ENCODE assay signal across 27 cellular contexts in the genomic region with DNA sequence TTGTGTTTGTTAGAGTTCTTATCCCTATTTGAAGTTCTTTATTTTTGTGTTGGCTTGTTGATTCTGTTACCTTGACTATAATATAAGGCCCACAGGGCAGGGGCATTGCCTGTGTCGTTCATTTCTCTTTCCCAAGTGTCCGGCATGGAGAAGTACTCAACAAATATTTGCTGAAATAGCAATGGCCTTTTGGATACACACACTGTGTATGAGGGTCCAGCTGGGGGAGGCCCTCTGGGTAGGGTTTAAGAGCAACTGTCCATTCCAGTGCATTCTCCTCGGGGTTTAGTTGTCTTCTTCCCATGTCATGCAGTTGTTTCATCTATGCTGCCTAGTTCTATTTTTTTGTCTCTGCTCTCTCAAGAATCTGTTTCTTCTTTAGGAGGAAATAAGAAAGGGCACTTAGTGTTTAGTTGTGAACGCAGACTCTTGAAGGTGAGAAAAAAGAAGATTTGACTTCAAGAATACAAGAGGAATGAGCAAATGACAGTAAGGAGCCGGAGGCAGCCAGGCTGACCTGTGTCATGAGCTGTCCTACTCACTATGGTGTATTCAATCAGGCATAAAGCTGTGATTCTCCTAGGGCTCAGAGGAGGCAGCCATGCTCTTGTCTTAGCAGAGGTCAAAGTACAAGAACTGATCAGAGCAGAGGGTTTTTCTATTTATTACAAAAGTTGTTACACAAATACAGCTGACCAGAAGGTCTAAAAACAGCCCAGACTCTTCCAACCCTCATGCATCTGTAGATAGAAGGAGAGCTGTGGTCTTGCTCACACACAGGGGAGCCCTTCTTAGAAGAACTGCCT. TPM values are rescaled to one million over a fixed set of nuclear protein-coding genes. Genes with fewer than 3 reads are reported as not detected.
A peak's percentile ranks its signal among the peaks of the same experiment; 100 is the strongest.
DNase-seq lines count a peak whose midpoint lies in the region; ATAC-seq and TF ChIP-seq lines count a peak whose summit lies in the region.
"Had no signal": no experiment of that assay in that cellular context is flagged by ENCODE, and none has a peak within 500 bp of the region (broad histone marks: within the 10 kb centered on the region; RNA-seq: fewer than 3 reads in every experiment).

No MANE protein-coding gene starts in this region.

- H3K9me3 Mint-ChIP-seq in endothelial cell (ENCODE audit: unreplicated experiment) (no peaks in the 10 kb centered on the region), mesothelial cell of epicardium (no peaks in the 10 kb centered on the region)
- H3K9me3 Mint-ChIP-seq: activated naive CD8-positive, alpha-beta T cell treated with anti-CD3 and anti-CD28 coated beads, Interleukin-2, amount 10 ng/mL, durations not matched to agents 7 days and 5 days; CD8-positive, alpha-beta T cell; immature natural killer cell had no signal

- H3K4me3 Mint-ChIP-seq in endothelial cell (ENCODE audit: unreplicated experiment): peak overlapping the region; percentile 83
- H3K4me3 Mint-ChIP-seq in mesothelial cell of epicardium: no peak overlapping the region
- H3K4me3 Mint-ChIP-seq: activated CD8-positive, alpha-beta memory T cell treated with anti-CD3 and anti-CD28 coated beads, Interleukin-2, amount 10 ng/mL, durations not matched to agents 7 days and 5 days; activated naive CD8-positive, alpha-beta T cell treated with anti-CD3 and anti-CD28 coated beads, Interleukin-2, amount 10 ng/mL, durations not matched to agents 7 days and 5 days; CD8-positive, alpha-beta T cell; immature natural killer cell had no signal

- no peak for ATAC-seq in GM18502 (IDR thresholded peaks at IDR 0.05; ENCODE audit: poor library complexity, unreplicated experiment)
- ATAC-seq in PC-3: no peak
- ATAC-seq: activated CD8-positive, alpha-beta memory T cell treated with anti-CD3 and anti-CD28 coated beads, Interleukin-2, amount 10 ng/mL, durations not matched to agents 7 days and 5 days; CD8-positive, alpha-beta T cell; K562 had no signal

- no peaks in the 10 kb centered on the region for H3K9me3 ChIP-seq in thyroid gland
- H3K9me3 ChIP-seq in BE2C: no peaks in the 10 kb centered on the region
- H3K9me3 ChIP-seq in PC-3 (ENCODE audit: low read length): no peaks in the 10 kb centered on the region
- H3K9me3 ChIP-seq: left ventricle myocardium inferior, sigmoid colon, vagina had no signal

- BruUV-seq in PC-3 (replicated peaks; lab: Mats Ljungman, UMichigan): no TSS peak

- no peak for TF ChIP-seq CTCF in endothelial cell (IDR thresholded peaks at IDR 0.05; ENCODE audit: unreplicated experiment)
- no peak for TF ChIP-seq CTCF in mesothelial cell of epicardium (IDR thresholded peaks at IDR 0.05; ENCODE audit: unreplicated experiment)
- no peak for TF ChIP-seq CTCF in thyroid gland (IDR thresholded peaks at IDR 0.05)
- no peak for TF ChIP-seq CTCF in BE2C (IDR thresholded peaks at IDR 0.05; ENCODE audit: low read depth, low read length)
- TF ChIP-seq CTCF in PC-3 (conservative IDR thresholded peaks at IDR 0.05; ENCODE audit: low read depth, low read length): no peak

- H3K9me2 ChIP-seq in PC-3 (replicated peaks; ENCODE audit: low read length): no peaks in the 10 kb centered on the region

- H3K4me3 ChIP-seq in thyroid gland (replicated peaks in 1 of 3) (no peak overlapping the region), BE2C (ENCODE audit: low read depth, low read length) (no peak overlapping the region), PC-3 (ENCODE audit: low read length) (no peak overlapping the region)
- H3K4me3 ChIP-seq: dorsolateral prefrontal cortex, K562, left ventricle myocardium inferior, sigmoid colon, vagina had no signal

- no peak for TF ChIP-seq POLR2A in thyroid gland (IDR thresholded peaks at IDR 0.05)

- 71 to 76% methylated on average over 5 of the region's 5 CpGs for WGBS in thyroid gland, 2 donors

- peaks cover 44 to 58% of the 10 kb centered on the region in 2 donors for H3K4me1 ChIP-seq in thyroid gland
- no peaks in the 10 kb centered on the region for H3K4me1 ChIP-seq in BE2C
- peaks cover 46% of the 10 kb centered on the region for H3K4me1 ChIP-seq in PC-3 (ENCODE audit: insufficient read depth, low read length)
- H3K4me1 ChIP-seq: vagina had no signal

- no peak overlapping the region for H3K4me2 ChIP-seq in PC-3 (ENCODE audit: low read length)

- CTCF ChIA-PET in PC-3 (lab: Charles Lee): no interaction called here

- H3K27me3 ChIP-seq in thyroid gland (no peaks in the 10 kb centered on the region), BE2C (no peaks in the 10 kb centered on the region), PC-3 (ENCODE audit: low read length) (no peaks in the 10 kb centered on the region)
- H3K27me3 ChIP-seq: dorsolateral prefrontal cortex, sigmoid colon, vagina had no signal

- H3K27ac Mint-ChIP-seq in endothelial cell (ENCODE audit: unreplicated experiment) (peak overlapping the region; percentile 42), mesothelial cell of epicardium (peak overlapping the region; percentile 8)
- H3K27ac Mint-ChIP-seq: activated CD8-positive, alpha-beta memory T cell treated with anti-CD3 and anti-CD28 coated beads, Interleukin-2, amount 10 ng/mL, durations not matched to agents 7 days and 5 days; activated naive CD8-positive, alpha-beta T cell treated with anti-CD3 and anti-CD28 coated beads, Interleukin-2, amount 10 ng/mL, durations not matched to agents 7 days and 5 days; CD8-positive, alpha-beta T cell had no signal

- intact Hi-C loops in thyroid gland (cut with DNase I) (no loop called here), PC-3 (cut with micrococcal nuclease) (loop anchor here (10.0 kb wide), 1 partner anchor 346 kb away; no protein-coding TSS in a partner anchor)

- no peaks in the 10 kb centered on the region for H4K20me1 ChIP-seq in PC-3 (ENCODE audit: low read length)

- H3K79me2 ChIP-seq in PC-3 (ENCODE audit: low read length): no peaks in the 10 kb centered on the region

- POLR2A ChIA-PET in PC-3 (lab: Charles Lee; ENCODE audit: unreplicated experiment): no interaction called here

- DNase-seq in DMS53 (lab: John Stamatoyannopoulos, UW): peak; percentile 19
- DNase-seq in DMS53 treated with DMSO at 0.1 percent for 48 hours (lab: John Stamatoyannopoulos, UW; ENCODE audit: unreplicated experiment): no peak
- DNase-seq in endothelial cell (ENCODE audit: low spot score): no peak
- DNase-seq in mesothelial cell of epicardium (ENCODE audit: low spot score in 2 of 2, unreplicated experiment in 2 of 2): no peak
- peak in 1 of 2 donors; percentile 10 for DNase-seq in thyroid gland
- DNase-seq in BE2C: no peak
- no peak for DNase-seq in PC-3
- DNase-seq: activated CD4-positive, CD25-positive, alpha-beta regulatory T cell; activated CD8-positive, alpha-beta memory T cell treated with anti-CD3 and anti-CD28 coated beads, Interleukin-2, amount 10 ng/mL, durations not matched to agents 7 days and 5 days; activated naive CD8-positive, alpha-beta T cell treated with anti-CD3 and anti-CD28 coated beads, Interleukin-2, amount 10 ng/mL, durations not matched to agents 7 days and 5 days; central memory CD4-positive, alpha-beta T cell; dorsolateral prefrontal cortex; H7; hypothalamus; immature natural killer cell; left ventricle myocardium inferior; NCI-H1105; NCI-H2029 treated with DMSO at 0.1 percent for 48 hours; posterior cingulate gyrus; sigmoid colon; stimulated activated CD4-positive, alpha-beta T cell treated with anti-CD3 and anti-CD28 coated beads, Interleukin-15, amount 100 ng/mL, for 24 hours; stimulated activated naive CD4-positive, alpha-beta T cell treated with Interleukin-2 at 50 U/mL for 16 hours had no signal

- H2AFZ ChIP-seq in PC-3 (ENCODE audit: low read length): no peak overlapping the region

- H3K36me3 ChIP-seq in thyroid gland (peaks cover 4 to 11% of the 10 kb centered on the region in 2 donors), BE2C (peaks cover 38% of the 10 kb centered on the region), PC-3 (ENCODE audit: low read depth, low read length) (peaks cover 22% of the 10 kb centered on the region; the same call in 1 of the 2 replicates)

- H3K27me3 Mint-ChIP-seq in endothelial cell (ENCODE audit: unreplicated experiment) (no peaks in the 10 kb centered on the region), mesothelial cell of epicardium (ENCODE audit: low read depth) (no peaks in the 10 kb centered on the region)
- H3K27me3 Mint-ChIP-seq: activated CD8-positive, alpha-beta memory T cell treated with anti-CD3 and anti-CD28 coated beads, Interleukin-2, amount 10 ng/mL, durations not matched to agents 7 days and 5 days; activated naive CD8-positive, alpha-beta T cell treated with anti-CD3 and anti-CD28 coated beads, Interleukin-2, amount 10 ng/mL, durations not matched to agents 7 days and 5 days had no signal

- peak overlapping the region; percentile 17 to 88 (median 80) for H3K27ac ChIP-seq in thyroid gland
- no peak overlapping the region for H3K27ac ChIP-seq in PC-3 (ENCODE audit: low read length)
- H3K27ac ChIP-seq: 22Rv1, sigmoid colon, vagina had no signal

- H3K36me3 Mint-ChIP-seq in endothelial cell (ENCODE audit: low read depth, unreplicated experiment) (peaks cover 45% of the 10 kb centered on the region), mesothelial cell of epicardium (peaks cover 39% of the 10 kb centered on the region)

- no peak overlapping the region for H3K9ac ChIP-seq in PC-3 (ENCODE audit: low read length)

- H3K4me1 Mint-ChIP-seq in endothelial cell (ENCODE audit: unreplicated experiment) (peaks cover 25% of the 10 kb centered on the region), mesothelial cell of epicardium (peaks cover 8% of the 10 kb centered on the region)
- H3K4me1 Mint-ChIP-seq: immature natural killer cell had no signal

- H3F3A ChIP-seq in PC-3 (ENCODE audit: low read length, unreplicated experiment): no peaks in the 10 kb centered on the region

RNA-seq across cellular contexts. Expression of a gene that starts 10.2 kb away (rescaled TPM):
- total RNA-seq in endothelial cell (ENCODE audit: unreplicated experiment) (35.0 TPM), mesothelial cell of epicardium (25.5 to 26.3 TPM (median 26.2 TPM) in 3 replicates), thyroid gland (10 to 100 TPM; 12.1 to 17.3 (median 15.0) TPM), PC-3 (2014; rRNA removed) (12.5 and 13.9 TPM in 2 replicates)
- polyA plus RNA-seq in BE2C (2012; ENCODE audit: insufficient read depth, insufficient read length, low read depth): 15.1 TPM

RNA-seq across cellular contexts. Expression of a gene that starts 10.6 kb away (rescaled TPM):
- 62.8 TPM for total RNA-seq in endothelial cell (ENCODE audit: unreplicated experiment)
- 42.5 to 45.8 TPM (median 45.2 TPM) in 3 replicates for total RNA-seq in mesothelial cell of epicardium
- 10 to 100 TPM; 31.8 to 65.1 (median 35.7) TPM for total RNA-seq in thyroid gland
- polyA plus RNA-seq in BE2C (2012; ENCODE audit: insufficient read depth, insufficient read length, low read depth): 8.7 TPM
- 34.7 and 40.3 TPM in 2 replicates for total RNA-seq in PC-3 (2014; rRNA removed)
